In genomic region chr16:67190448-67191399, GRCh38 we compare ENCODE assay signal across 11 cellular contexts. TPM values are rescaled to one million over a fixed set of nuclear protein-coding genes. Genes with fewer than 3 reads are reported as not detected.
A peak's percentile ranks its signal among the peaks of the same experiment; 100 is the strongest.
DNase-seq lines count a peak whose midpoint lies in the region; ATAC-seq and TF ChIP-seq lines count a peak whose summit lies in the region.
"Had no signal": no experiment of that assay in that cellular context is flagged by ENCODE, and none has a peak within 500 bp of the region (broad histone marks: within the 10 kb centered on the region; RNA-seq: fewer than 3 reads in every experiment).

No MANE protein-coding gene starts in this region.

- no peaks in the 10 kb centered on the region for H3K27me3 ChIP-seq in CD8-positive, alpha-beta memory T cell (ENCODE audit: insufficient read depth, low read length, poor library complexity, severe bottlenecking)
- peaks cover 11% of the 10 kb centered on the region for H3K27me3 ChIP-seq in GM23338 (ENCODE audit: insufficient read depth)
- H3K27me3 ChIP-seq in naive thymus-derived CD4-positive, alpha-beta T cell (ENCODE audit: control insufficient read depth in 2 of 2, insufficient read depth in 2 of 2, low read length in 2 of 2), result no peaks in the 10 kb centered on the region
- H3K27me3 ChIP-seq: sigmoid colon had no signal

- no peak overlapping the region; the same call in 1 of the 2 replicates for H2AFZ ChIP-seq in GM23338

- H3K27ac ChIP-seq in CD8-positive, alpha-beta memory T cell (ENCODE audit: low read depth, low read length), result no peak overlapping the region
- no peak overlapping the region for H3K27ac ChIP-seq in GM23338 (ENCODE audit: low read depth)
- no peak overlapping the region for H3K27ac ChIP-seq in naive thymus-derived CD4-positive, alpha-beta T cell (ENCODE audit: low read depth, low read length)
- H3K27ac ChIP-seq: coronary artery had no signal

- peak overlapping the region in 1 of 8 donors; percentile 79 for H3K27ac Mint-ChIP-seq in CD8-positive, alpha-beta memory T cell
- H3K27ac Mint-ChIP-seq in GM23338, result no peak overlapping the region; the same call in 1 of the 2 replicates
- H3K27ac Mint-ChIP-seq in activated T-helper 2 cell treated with anti-CD3 and anti-CD28 coated beads, Interferon-gamma antibody, Interleukin-2, Interleukin-4, amounts not matched to agents 10 μg/mL and 5 μg/mL and 100 μg/mL, durations not matched to agents 14 hours and 24 hours and 36 hours, result no peak overlapping the region
- peak overlapping the region in 2 of 9 donors; percentile 53 to 93 for H3K27ac Mint-ChIP-seq in naive thymus-derived CD4-positive, alpha-beta T cell

- peaks cover 15% of the 10 kb centered on the region for H3K36me3 ChIP-seq in CD8-positive, alpha-beta memory T cell (ENCODE audit: insufficient read depth, low read length)
- H3K36me3 ChIP-seq in GM23338 (ENCODE audit: insufficient read depth), result peaks cover 8% of the 10 kb centered on the region; the same call in 1 of the 2 replicates
- H3K36me3 ChIP-seq in naive thymus-derived CD4-positive, alpha-beta T cell (ENCODE audit: control insufficient read depth in 2 of 3, insufficient read depth in 3 of 3, low read length in 3 of 3), result peaks cover 7 to 21% (median 10%) of the 10 kb centered on the region in 3 experiments

- peaks cover 27% of the 10 kb centered on the region for H3K4me1 ChIP-seq in CD8-positive, alpha-beta memory T cell (ENCODE audit: insufficient read depth, low read length)
- H3K4me1 ChIP-seq in GM23338 (ENCODE audit: insufficient read depth), result peaks cover 11% of the 10 kb centered on the region; the same call in 1 of the 2 replicates
- peaks cover 24 to 27% of the 10 kb centered on the region in 2 donors for H3K4me1 ChIP-seq in naive thymus-derived CD4-positive, alpha-beta T cell (ENCODE audit: control insufficient read depth in 2 of 2, insufficient read depth in 2 of 2, low read length in 2 of 2)

- 0 out of 2 replicates have a peak, but pooled peaks cover 6% of the 10 kb centered on the region for H3F3A ChIP-seq in GM23338 (replicated peaks; ENCODE audit: low read depth)

- DNase-seq in CD8-positive, alpha-beta memory T cell, result no peak
- DNase-seq in GM23338 (ENCODE audit: low spot score) (no peak), NAMALWA (ENCODE audit: low spot score) (no peak)
- DNase-seq in activated T-helper 2 cell treated with anti-CD3 and anti-CD28 coated beads, Interferon-gamma antibody, Interleukin-2, Interleukin-4, amounts not matched to agents 10 μg/mL and 5 μg/mL and 100 μg/mL, durations not matched to agents 14 hours and 24 hours and 36 hours (ENCODE audit: low spot score), result no peak
- DNase-seq in naive thymus-derived CD4-positive, alpha-beta T cell, result no peak
- DNase-seq: activated effector memory CD4-positive, alpha-beta T cell treated with anti-CD3 and anti-CD28 coated beads, Interleukin-2, amount 50 U/mL, for 16 hours; NCI-H2029 treated with DMSO at 0.1 percent for 48 hours; sigmoid colon had no signal

- H3K9me2 ChIP-seq in GM23338 (ENCODE audit: insufficient read depth), result no peaks in the 10 kb centered on the region

- H4K20me1 ChIP-seq in GM23338 (replicated peaks; ENCODE audit: insufficient read depth), result peaks cover 18% of the 10 kb centered on the region

- H3K9me3 ChIP-seq in CD8-positive, alpha-beta memory T cell (ENCODE audit: low read length), result no peaks in the 10 kb centered on the region
- H3K9me3 ChIP-seq in naive thymus-derived CD4-positive, alpha-beta T cell (ENCODE audit: control insufficient read depth in 2 of 3, low read length in 3 of 3), result no peaks in the 10 kb centered on the region
- H3K9me3 ChIP-seq: sigmoid colon had no signal

- no peak overlapping the region for H3K4me3 ChIP-seq in CD8-positive, alpha-beta memory T cell (ENCODE audit: low read length)
- no peak overlapping the region for H3K4me3 ChIP-seq in GM23338
- no peak overlapping the region for H3K4me3 ChIP-seq in naive thymus-derived CD4-positive, alpha-beta T cell (ENCODE audit: low read length)

- no peaks in the 10 kb centered on the region for H3K9me3 Mint-ChIP-seq in CD8-positive, alpha-beta memory T cell
- H3K9me3 Mint-ChIP-seq in GM23338, result no peaks in the 10 kb centered on the region
- H3K9me3 Mint-ChIP-seq in activated T-helper 2 cell treated with anti-CD3 and anti-CD28 coated beads, Interferon-gamma antibody, Interleukin-2, Interleukin-4, amounts not matched to agents 10 μg/mL and 5 μg/mL and 100 μg/mL, durations not matched to agents 14 hours and 24 hours and 36 hours, result no peaks in the 10 kb centered on the region
- no peaks in the 10 kb centered on the region for H3K9me3 Mint-ChIP-seq in naive thymus-derived CD4-positive, alpha-beta T cell

- peaks cover 21% of the 10 kb centered on the region for H3K79me2 ChIP-seq in GM23338 (replicated peaks; ENCODE audit: insufficient read depth)

- H3K4me1 Mint-ChIP-seq in CD8-positive, alpha-beta memory T cell, result peaks cover 25 to 46% (median 41%) of the 10 kb centered on the region in 3 donors
- H3K4me1 Mint-ChIP-seq in GM23338, result peaks cover 26% of the 10 kb centered on the region
- peaks cover 23% of the 10 kb centered on the region for H3K4me1 Mint-ChIP-seq in activated T-helper 2 cell treated with anti-CD3 and anti-CD28 coated beads, Interferon-gamma antibody, Interleukin-2, Interleukin-4, amounts not matched to agents 10 μg/mL and 5 μg/mL and 100 μg/mL, durations not matched to agents 14 hours and 24 hours and 36 hours (ENCODE audit: low read depth)
- peaks cover 8 to 40% (median 34%) of the 10 kb centered on the region in 7 donors for H3K4me1 Mint-ChIP-seq in naive thymus-derived CD4-positive, alpha-beta T cell

- POLR2A ChIA-PET in CD8-positive, alpha-beta memory T cell (lab: Charles Lee), result no interaction called here
- POLR2A ChIA-PET in naive thymus-derived CD4-positive, alpha-beta T cell (lab: Charles Lee), result interaction anchor here (0.5 kb wide), 1 partner anchor 165 kb away, joined by 3 read pairs; no protein-coding TSS in a partner anchor

- H3K36me3 Mint-ChIP-seq in CD8-positive, alpha-beta memory T cell, result peaks cover 0 to 31% (median 2%) of the 10 kb centered on the region in 3 donors
- peaks cover 25% of the 10 kb centered on the region for H3K36me3 Mint-ChIP-seq in GM23338 (ENCODE audit: low read depth)
- H3K36me3 Mint-ChIP-seq in activated T-helper 2 cell treated with anti-CD3 and anti-CD28 coated beads, Interferon-gamma antibody, Interleukin-2, Interleukin-4, amounts not matched to agents 10 μg/mL and 5 μg/mL and 100 μg/mL, durations not matched to agents 14 hours and 24 hours and 36 hours (ENCODE audit: low read depth), result peaks cover 34% of the 10 kb centered on the region
- peaks cover 0 to 12% (median 0%) of the 10 kb centered on the region in 5 donors for H3K36me3 Mint-ChIP-seq in naive thymus-derived CD4-positive, alpha-beta T cell

- H3K4me2 ChIP-seq in GM23338, result no peak overlapping the region

- no peaks in the 10 kb centered on the region for H3K27me3 Mint-ChIP-seq in CD8-positive, alpha-beta memory T cell
- H3K27me3 Mint-ChIP-seq in GM23338 (ENCODE audit: insufficient read depth, low read depth, poor library complexity), result peaks cover 18% of the 10 kb centered on the region
- no peaks in the 10 kb centered on the region for H3K27me3 Mint-ChIP-seq in activated T-helper 2 cell treated with anti-CD3 and anti-CD28 coated beads, Interferon-gamma antibody, Interleukin-2, Interleukin-4, amounts not matched to agents 10 μg/mL and 5 μg/mL and 100 μg/mL, durations not matched to agents 14 hours and 24 hours and 36 hours (ENCODE audit: low read depth)
- peaks cover 0 to 8% (median 0%) of the 10 kb centered on the region in 5 donors for H3K27me3 Mint-ChIP-seq in naive thymus-derived CD4-positive, alpha-beta T cell

- TF ChIP-seq CTCF in GM23338 (conservative IDR thresholded peaks at IDR 0.05; ENCODE audit: low read depth in 2 of 2), result no peak

- CTCF ChIA-PET in CD8-positive, alpha-beta memory T cell (lab: Charles Lee), result interaction anchor here (1.3 to 11.3 kb wide), 2 partner anchors 32 to 173 kb away, joined by 4 to 205 read pairs; partner anchors contain the start of genes B3GNT9, FBXL8, HSF4 and TRADD
- CTCF ChIA-PET in naive thymus-derived CD4-positive, alpha-beta T cell (lab: Charles Lee), result interaction anchor here (1.2 to 1.7 kb wide), 2 partner anchors 36 to 54 kb away, joined by 4 read pairs; no protein-coding TSS in a partner anchor

- intact Hi-C loops in activated T-helper 2 cell treated with anti-CD3 and anti-CD28 coated beads, Interferon-gamma antibody, Interleukin-2, Interleukin-4, amounts not matched to agents 10 μg/mL and 5 μg/mL and 100 μg/mL, durations not matched to agents 14 hours and 24 hours and 36 hours (cut with micrococcal nuclease), result no loop called here
- intact Hi-C loops in naive thymus-derived CD4-positive, alpha-beta T cell (cut with micrococcal nuclease), result no loop called here

- ATAC-seq in GM23338 (no peak), GM21619 (IDR thresholded peaks at IDR 0.05; ENCODE audit: unreplicated experiment) (no peak), HG03039 (IDR thresholded peaks at IDR 0.05; ENCODE audit: unreplicated experiment) (no peak)
- ATAC-seq in naive thymus-derived CD4-positive, alpha-beta T cell, result no peak

- peak overlapping the region in 5 of 7 donors; percentile 13 to 95 (median 91) for H3K4me3 Mint-ChIP-seq in CD8-positive, alpha-beta memory T cell
- H3K4me3 Mint-ChIP-seq in GM23338, result peak overlapping the region; percentile 93; the same call in 1 of the 3 replicates
- peak overlapping the region; percentile 85 for H3K4me3 Mint-ChIP-seq in activated T-helper 2 cell treated with anti-CD3 and anti-CD28 coated beads, Interferon-gamma antibody, Interleukin-2, Interleukin-4, amounts not matched to agents 10 μg/mL and 5 μg/mL and 100 μg/mL, durations not matched to agents 14 hours and 24 hours and 36 hours (ENCODE audit: low read depth)
- peak overlapping the region in 8 of 10 donors; percentile 20 to 92 (median 89) for H3K4me3 Mint-ChIP-seq in naive thymus-derived CD4-positive, alpha-beta T cell

RNA-seq across cellular contexts. Expression of gene EXOC3L1, which starts 0.8 kb away (rescaled TPM):
- total RNA-seq in CD8-positive, alpha-beta memory T cell, result not detected
- polyA plus RNA-seq in CD8-positive, alpha-beta memory T cell, result not detected
- total RNA-seq in GM23338 (2014; rRNA removed; shearing (Covaris generic)), result 1.6 and 2.3 TPM in 2 replicates
- polyA plus RNA-seq in GM23338 (2016; fragmentation: Nextera tagmentation; extraction: Ambion mirVana), result 0.92 and 1.1 TPM in 2 replicates
- total RNA-seq in activated T-helper 2 cell treated with anti-CD3 and anti-CD28 coated beads, Interferon-gamma antibody, Interleukin-2, Interleukin-4, amounts not matched to agents 10 μg/mL and 5 μg/mL and 100 μg/mL, durations not matched to agents 14 hours and 24 hours and 36 hours, result 0.14 TPM in 1 of 2 replicates, not detected in the other
- total RNA-seq in naive thymus-derived CD4-positive, alpha-beta T cell, result under 1 TPM in 2 of 5 experiments, not detected in 3; 0.58 to 0.73 TPM
- not detected for polyA plus RNA-seq in naive thymus-derived CD4-positive, alpha-beta T cell

RNA-seq across cellular contexts. Expression of gene E2F4, which starts 1.2 kb away (rescaled TPM):
- 100 to 1,000 TPM; 137 to 139 TPM for total RNA-seq in CD8-positive, alpha-beta memory T cell
- polyA plus RNA-seq in CD8-positive, alpha-beta memory T cell, result 86.0 TPM
- 135 and 168 TPM in 2 replicates for total RNA-seq in GM23338 (2014; rRNA removed; shearing (Covaris generic))
- 67.0 and 67.2 TPM in 2 replicates for polyA plus RNA-seq in GM23338 (2016; fragmentation: Nextera tagmentation; extraction: Ambion mirVana)
- total RNA-seq in activated T-helper 2 cell treated with anti-CD3 and anti-CD28 coated beads, Interferon-gamma antibody, Interleukin-2, Interleukin-4, amounts not matched to agents 10 μg/mL and 5 μg/mL and 100 μg/mL, durations not matched to agents 14 hours and 24 hours and 36 hours, result 132 and 139 TPM in 2 replicates
- total RNA-seq in naive thymus-derived CD4-positive, alpha-beta T cell, result 100 to 1,000 TPM in 1 of 5 experiments, 10 to 100 TPM in 4; 67.1 to 133 (median 73.0) TPM
- polyA plus RNA-seq in naive thymus-derived CD4-positive, alpha-beta T cell, result 10 to 100 TPM; 59.4 to 97.9 TPM

RNA-seq across cellular contexts. Expression of gene MATCAP1, which starts 7.0 kb away (rescaled TPM):
- 10 to 100 TPM; 15.3 to 15.6 TPM for total RNA-seq in CD8-positive, alpha-beta memory T cell
- 0.68 TPM for polyA plus RNA-seq in CD8-positive, alpha-beta memory T cell
- total RNA-seq in GM23338 (2014; rRNA removed; shearing (Covaris generic)), result 22.7 and 23.1 TPM in 2 replicates
- 9.5 and 13.3 TPM in 2 replicates for polyA plus RNA-seq in GM23338 (2016; fragmentation: Nextera tagmentation; extraction: Ambion mirVana)
- total RNA-seq in activated T-helper 2 cell treated with anti-CD3 and anti-CD28 coated beads, Interferon-gamma antibody, Interleukin-2, Interleukin-4, amounts not matched to agents 10 μg/mL and 5 μg/mL and 100 μg/mL, durations not matched to agents 14 hours and 24 hours and 36 hours, result 57.1 and 59.5 TPM in 2 replicates
- 10 to 100 TPM in 3 of 5 experiments, 1 to 10 TPM in 2; 4.3 to 88.1 (median 11.0) TPM for total RNA-seq in naive thymus-derived CD4-positive, alpha-beta T cell
- under 1 TPM; 0.48 to 0.78 TPM for polyA plus RNA-seq in naive thymus-derived CD4-positive, alpha-beta T cell

RNA-seq across cellular contexts. Expression of gene ELMO3, which starts 8.2 kb away (rescaled TPM):
- 1 to 10 TPM; 5.0 to 5.3 TPM for total RNA-seq in CD8-positive, alpha-beta memory T cell
- polyA plus RNA-seq in CD8-positive, alpha-beta memory T cell, result not detected
- total RNA-seq in GM23338 (2014; rRNA removed; shearing (Covaris generic)), result 16.2 and 18.3 TPM in 2 replicates
- 4.5 and 4.7 TPM in 2 replicates for polyA plus RNA-seq in GM23338 (2016; fragmentation: Nextera tagmentation; extraction: Ambion mirVana)
- 6.8 and 7.1 TPM in 2 replicates for total RNA-seq in activated T-helper 2 cell treated with anti-CD3 and anti-CD28 coated beads, Interferon-gamma antibody, Interleukin-2, Interleukin-4, amounts not matched to agents 10 μg/mL and 5 μg/mL and 100 μg/mL, durations not matched to agents 14 hours and 24 hours and 36 hours
- total RNA-seq in naive thymus-derived CD4-positive, alpha-beta T cell, result 1 to 10 TPM; 2.6 to 9.1 (median 7.5) TPM
- under 1 TPM in 1 of 2 donors, not detected in 1; 0.07 TPM for polyA plus RNA-seq in naive thymus-derived CD4-positive, alpha-beta T cell

RNA-seq across cellular contexts. Expression of gene NOL3, which starts 20.4 kb away (rescaled TPM):
- 1 to 10 TPM; 2.1 to 2.3 TPM for total RNA-seq in CD8-positive, alpha-beta memory T cell
- polyA plus RNA-seq in CD8-positive, alpha-beta memory T cell, result 0.91 TPM
- 0.27 and 3.3 TPM in 2 replicates for total RNA-seq in GM23338 (2014; rRNA removed; shearing (Covaris generic))
- polyA plus RNA-seq in GM23338 (2016; fragmentation: Nextera tagmentation; extraction: Ambion mirVana), result 2.7 and 4.0 TPM in 2 replicates
- total RNA-seq in activated T-helper 2 cell treated with anti-CD3 and anti-CD28 coated beads, Interferon-gamma antibody, Interleukin-2, Interleukin-4, amounts not matched to agents 10 μg/mL and 5 μg/mL and 100 μg/mL, durations not matched to agents 14 hours and 24 hours and 36 hours, result 27.3 and 30.1 TPM in 2 replicates
- 10 to 100 TPM in 1 of 5 experiments, 1 to 10 TPM in 3, under 1 TPM in 1; 0.89 to 66.0 (median 1.8) TPM for total RNA-seq in naive thymus-derived CD4-positive, alpha-beta T cell
- polyA plus RNA-seq in naive thymus-derived CD4-positive, alpha-beta T cell, result not detected
